ENCODE assay signal across 1 cellular context in the genomic region with DNA sequence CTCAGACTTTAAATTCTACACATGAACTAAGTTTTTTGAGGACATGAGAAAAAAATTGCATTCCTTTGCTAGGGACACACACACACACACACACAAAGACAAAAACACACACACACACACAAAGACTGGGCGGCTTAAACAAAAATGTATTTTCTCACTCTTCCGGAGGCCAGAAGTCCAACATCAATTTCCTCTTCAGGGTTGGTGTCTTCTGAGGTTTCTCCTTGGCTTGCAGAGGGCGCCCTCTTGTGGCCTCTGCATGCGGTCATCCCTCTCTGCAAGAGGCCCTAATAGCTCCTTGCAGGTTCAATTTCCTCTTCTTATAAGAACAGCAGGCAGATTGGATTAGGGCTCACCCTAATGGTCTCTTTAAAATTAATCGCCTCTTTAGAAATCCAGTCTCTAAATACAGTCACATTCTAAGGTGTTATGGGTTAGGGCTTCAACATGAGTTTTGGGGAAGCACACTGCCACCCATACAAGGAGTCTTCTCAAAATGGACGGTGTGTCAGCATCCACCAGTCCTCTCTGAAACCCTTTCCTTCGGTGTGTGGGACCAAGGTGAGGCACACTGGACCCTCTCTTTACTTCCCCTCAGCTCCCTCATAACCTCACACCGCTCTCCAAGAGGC.
A peak's percentile ranks its signal among the peaks of the same experiment; 100 is the strongest.
TF ChIP-seq lines count a peak whose summit lies in the region.

No MANE protein-coding gene starts in this region.

TF ChIP-seq in GM23338, 12 proteins besides CTCF, POLR2A, EP300 and RAD21 (continued from another document):
- TF ChIP-seq ZNF462 (CRISPR knock-in tag; IDR thresholded peaks at IDR 0.05) (0 out of 2 replicates have a peak, but pooled peaks have one; percentile 16), JUNB (IDR thresholded peaks at IDR 0.05; ENCODE audit: unreplicated experiment) (no peak)
TF ChIP-seq in GM23338: peak in this region for 1.
